Comparison of ENCODE assay signal across 24 cellular contexts in the genomic region with DNA sequence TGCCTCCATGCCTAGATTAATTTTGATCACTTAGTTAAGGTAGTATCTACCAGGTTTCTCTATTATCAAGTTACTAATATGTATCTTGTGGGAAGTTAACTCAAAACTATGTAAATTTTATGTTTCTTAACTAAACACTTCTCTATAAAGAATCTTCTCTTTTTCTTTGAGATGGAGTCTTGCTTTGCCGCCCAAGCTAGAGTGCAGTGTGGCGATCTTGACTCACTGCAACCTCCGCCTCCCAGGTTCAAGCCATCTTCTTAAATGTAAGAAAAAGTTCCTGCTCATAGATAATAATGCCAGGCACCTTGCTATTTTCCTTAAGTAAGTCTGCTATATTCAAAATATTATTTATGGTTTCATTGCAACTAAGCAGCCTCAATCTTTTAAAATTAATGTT. TPM values are rescaled to one million over a fixed set of nuclear protein-coding genes. Genes with fewer than 3 reads are reported as not detected.
DNase-seq lines count a peak whose midpoint lies in the region; ATAC-seq and TF ChIP-seq lines count a peak whose summit lies in the region.
"Had no signal": no experiment of that assay in that cellular context is flagged by ENCODE, and none has a peak within 500 bp of the region (broad histone marks: within the 10 kb centered on the region; RNA-seq: fewer than 3 reads in every experiment).

No MANE protein-coding gene starts in this region.

- H3K9ac ChIP-seq in Karpas-422 (ENCODE audit: low read length): 0 out of 2 replicates have a peak overlapping the region, but pooled peaks have one; percentile 4
- H3K9ac ChIP-seq: GM23248 had no signal

- peaks cover 53% of the 10 kb centered on the region for H3K4me1 ChIP-seq in Karpas-422 (ENCODE audit: low read length)
- H3K4me1 ChIP-seq in upper lobe of right lung: peaks cover 18% of the 10 kb centered on the region
- H3K4me1 ChIP-seq: testis had no signal

- no peak for ATAC-seq in central memory CD8-positive, alpha-beta T cell (replicated peaks; ENCODE audit: extremely low read depth, poor library complexity, severe bottlenecking)
- ATAC-seq in stimulated activated memory B cell treated with anti-CD40 and anti-IgM and Interleukin-4, amounts not matched to agents 10 μg/mL and 1 μg/mL and 100 μg/mL, for 72 hours: no peak
- no peak for ATAC-seq in upper lobe of right lung
- ATAC-seq: body of pancreas, left lung, psoas muscle had no signal

- H3K27me3 Mint-ChIP-seq in activated naive CD4-positive, alpha-beta T cell treated with anti-CD3 and anti-CD28 coated beads, Interleukin-2, amount 50 U/mL, for 24 hours: no peaks in the 10 kb centered on the region
- H3K27me3 Mint-ChIP-seq in central memory CD8-positive, alpha-beta T cell: no peaks in the 10 kb centered on the region
- H3K27me3 Mint-ChIP-seq in stimulated activated memory B cell treated with anti-CD40 and anti-IgM and Interleukin-4, amounts not matched to agents 10 μg/mL and 1 μg/mL and 100 μg/mL, for 72 hours: no peaks in the 10 kb centered on the region
- peaks cover 2% of the 10 kb centered on the region for H3K27me3 Mint-ChIP-seq in endothelial cell (ENCODE audit: unreplicated experiment)

- no peaks in the 10 kb centered on the region for H3K27me3 ChIP-seq in Karpas-422 (ENCODE audit: low read length)
- no peaks in the 10 kb centered on the region for H3K27me3 ChIP-seq in upper lobe of right lung
- H3K27me3 ChIP-seq: body of pancreas, esophagus muscularis mucosa, left lung, testis, vagina had no signal

- no peak for TF ChIP-seq CTCF in upper lobe of right lung (IDR thresholded peaks at IDR 0.05)
- no peak for TF ChIP-seq CTCF in endothelial cell (IDR thresholded peaks at IDR 0.05; ENCODE audit: unreplicated experiment)

- H3K27ac ChIP-seq in Karpas-422 (ENCODE audit: low read length): peak overlapping the region; percentile 94
- H3K27ac ChIP-seq in upper lobe of right lung: no peak overlapping the region
- H3K27ac ChIP-seq: esophagus muscularis mucosa, GM23248, psoas muscle, testis, vagina, WERI-Rb-1 had no signal

- peak overlapping the region; percentile 80 for H3K4me2 ChIP-seq in Karpas-422 (ENCODE audit: low read depth, low read length, poor library complexity, severe bottlenecking)

- no peak for DNase-seq in activated naive CD4-positive, alpha-beta T cell treated with Interleukin-2 at 50 U/mL for 16 hours
- no peak for DNase-seq in Karpas-422
- no peak for DNase-seq in central memory CD8-positive, alpha-beta T cell (ENCODE audit: low spot score in 2 of 2)
- DNase-seq in upper lobe of right lung: no peak
- DNase-seq in endothelial cell (ENCODE audit: low spot score): no peak
- no peak for DNase-seq in EL
- DNase-seq: activated CD8-positive, alpha-beta memory T cell treated with anti-CD3 and anti-CD28 coated beads for 24 hours; activated T-cell treated with anti-CD3 and anti-CD28 coated beads, Interleukin-2, amount 50 U/mL, for 48 hours; body of pancreas; COR-L47; DMS79 treated with DMSO at 0.1 percent for 48 hours; effector memory CD4-positive, alpha-beta T cell; GM23248; hippocampal formation; left lung; NCI-H1105; NCI-H446; psoas muscle; testis; WERI-Rb-1 had no signal

- H3K27ac Mint-ChIP-seq in activated naive CD4-positive, alpha-beta T cell treated with anti-CD3 and anti-CD28 coated beads, Interleukin-2, amount 50 U/mL, for 24 hours: peak overlapping the region; percentile 85
- peak overlapping the region; percentile 82 for H3K27ac Mint-ChIP-seq in central memory CD8-positive, alpha-beta T cell (ENCODE audit: low read depth)
- peak overlapping the region; percentile 76 for H3K27ac Mint-ChIP-seq in stimulated activated memory B cell treated with anti-CD40 and anti-IgM and Interleukin-4, amounts not matched to agents 10 μg/mL and 1 μg/mL and 100 μg/mL, for 72 hours
- H3K27ac Mint-ChIP-seq in endothelial cell (ENCODE audit: unreplicated experiment): no peak overlapping the region

- no peaks in the 10 kb centered on the region for H3K9me3 Mint-ChIP-seq in activated naive CD4-positive, alpha-beta T cell treated with anti-CD3 and anti-CD28 coated beads, Interleukin-2, amount 50 U/mL, for 24 hours
- no peaks in the 10 kb centered on the region for H3K9me3 Mint-ChIP-seq in central memory CD8-positive, alpha-beta T cell
- no peaks in the 10 kb centered on the region for H3K9me3 Mint-ChIP-seq in stimulated activated memory B cell treated with anti-CD40 and anti-IgM and Interleukin-4, amounts not matched to agents 10 μg/mL and 1 μg/mL and 100 μg/mL, for 72 hours
- H3K9me3 Mint-ChIP-seq in endothelial cell (ENCODE audit: unreplicated experiment): no peaks in the 10 kb centered on the region

- peaks cover 78% of the 10 kb centered on the region for H3K4me1 Mint-ChIP-seq in activated naive CD4-positive, alpha-beta T cell treated with anti-CD3 and anti-CD28 coated beads, Interleukin-2, amount 50 U/mL, for 24 hours
- peaks cover 74% of the 10 kb centered on the region for H3K4me1 Mint-ChIP-seq in central memory CD8-positive, alpha-beta T cell
- peaks cover 71% of the 10 kb centered on the region for H3K4me1 Mint-ChIP-seq in stimulated activated memory B cell treated with anti-CD40 and anti-IgM and Interleukin-4, amounts not matched to agents 10 μg/mL and 1 μg/mL and 100 μg/mL, for 72 hours
- H3K4me1 Mint-ChIP-seq in endothelial cell (ENCODE audit: unreplicated experiment): no peaks in the 10 kb centered on the region

- peaks cover 30% of the 10 kb centered on the region for H3K36me3 ChIP-seq in Karpas-422 (ENCODE audit: insufficient read depth, low read length)
- peaks cover 17% of the 10 kb centered on the region for H3K36me3 ChIP-seq in upper lobe of right lung
- H3K36me3 ChIP-seq: WERI-Rb-1 had no signal

- H2AFZ ChIP-seq in Karpas-422 (ENCODE audit: low read length): no peak overlapping the region
- H2AFZ ChIP-seq: GM23248 had no signal

- H3K36me3 Mint-ChIP-seq in activated naive CD4-positive, alpha-beta T cell treated with anti-CD3 and anti-CD28 coated beads, Interleukin-2, amount 50 U/mL, for 24 hours: peaks cover 18% of the 10 kb centered on the region
- H3K36me3 Mint-ChIP-seq in central memory CD8-positive, alpha-beta T cell (ENCODE audit: insufficient read depth): peaks cover 41% of the 10 kb centered on the region
- peaks cover 46% of the 10 kb centered on the region for H3K36me3 Mint-ChIP-seq in stimulated activated memory B cell treated with anti-CD40 and anti-IgM and Interleukin-4, amounts not matched to agents 10 μg/mL and 1 μg/mL and 100 μg/mL, for 72 hours
- peaks cover 26% of the 10 kb centered on the region for H3K36me3 Mint-ChIP-seq in endothelial cell (ENCODE audit: low read depth, unreplicated experiment)

- H3K4me3 ChIP-seq in Karpas-422 (ENCODE audit: low read length) (no peak overlapping the region; the same call in 1 of the 2 replicates), upper lobe of right lung (no peak overlapping the region)
- H3K4me3 ChIP-seq: body of pancreas, esophagus muscularis mucosa, GM23248, psoas muscle, testis, vagina had no signal

- no peak overlapping the region for H3K4me3 Mint-ChIP-seq in activated naive CD4-positive, alpha-beta T cell treated with anti-CD3 and anti-CD28 coated beads, Interleukin-2, amount 50 U/mL, for 24 hours
- no peak overlapping the region for H3K4me3 Mint-ChIP-seq in central memory CD8-positive, alpha-beta T cell
- no peak overlapping the region for H3K4me3 Mint-ChIP-seq in stimulated activated memory B cell treated with anti-CD40 and anti-IgM and Interleukin-4, amounts not matched to agents 10 μg/mL and 1 μg/mL and 100 μg/mL, for 72 hours
- no peak overlapping the region for H3K4me3 Mint-ChIP-seq in endothelial cell (ENCODE audit: unreplicated experiment)

- intact Hi-C loops in upper lobe of right lung (cut with DNase I): no loop called here

- no peaks in the 10 kb centered on the region for H3K9me2 ChIP-seq in Karpas-422 (replicated peaks; ENCODE audit: insufficient read depth, low read length)

- peaks cover 3% of the 10 kb centered on the region; the same call in 1 of the 2 replicates for H4K20me1 ChIP-seq in Karpas-422 (ENCODE audit: insufficient read depth, low read depth, low read length)

- peaks cover 82% of the 10 kb centered on the region for H3K79me2 ChIP-seq in Karpas-422 (ENCODE audit: low read length)

- H3K9me3 ChIP-seq in Karpas-422 (ENCODE audit: low read length) (no peaks in the 10 kb centered on the region), upper lobe of right lung (no peaks in the 10 kb centered on the region)
- H3K9me3 ChIP-seq: body of pancreas, esophagus muscularis mucosa, left lung, psoas muscle, testis, vagina had no signal

RNA-seq across cellular contexts. Expression of a gene that starts 58.4 kb away (rescaled TPM):
- total RNA-seq in Karpas-422 (2014; rRNA removed; shearing (Covaris generic); ENCODE audit: low replicate concordance): 66.1 and 84.0 TPM in 2 replicates
- total RNA-seq in upper lobe of right lung (81.5 TPM), endothelial cell (ENCODE audit: unreplicated experiment) (46.0 TPM)
